In the genomic region with DNA sequence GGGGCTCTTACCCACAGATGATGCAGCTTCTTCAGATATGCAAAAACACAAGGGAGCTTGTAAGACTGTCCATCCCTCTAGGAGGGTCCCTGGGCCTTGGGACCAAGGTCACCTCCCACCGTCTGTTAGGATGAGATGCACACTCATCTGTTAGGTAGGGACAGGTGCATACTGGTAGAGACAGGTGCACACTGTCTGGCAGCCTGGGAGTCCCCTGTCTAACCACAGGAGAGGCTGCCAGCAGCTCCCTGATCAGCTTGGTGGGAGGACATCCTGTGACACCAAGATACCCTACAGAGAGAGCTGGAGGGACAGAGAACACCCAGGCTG, we compare ENCODE assay signal across 2 cellular contexts.
TF ChIP-seq lines count a peak whose summit lies in the region.

No MANE protein-coding gene starts in this region.

TF ChIP-seq in SK-N-SH treated with all-trans-retinoic acid at 6 μM for 48 hours, 23 proteins besides CTCF, POLR2A, EP300 and RAD21:
- TF ChIP-seq PPARA (CRISPR knock-in tag; IDR thresholded peaks at IDR 0.05; ENCODE audit: borderline replicate concordance) (no peak), ZNF8 (CRISPR knock-in tag; IDR thresholded peaks at IDR 0.05) (no peak), TCF4 (CRISPR knock-in tag; IDR thresholded peaks at IDR 0.05; ENCODE audit: borderline replicate concordance) (no peak), RARB (CRISPR knock-in tag; IDR thresholded peaks at IDR 0.05) (no peak)
- TF ChIP-seq, protein P1, sequence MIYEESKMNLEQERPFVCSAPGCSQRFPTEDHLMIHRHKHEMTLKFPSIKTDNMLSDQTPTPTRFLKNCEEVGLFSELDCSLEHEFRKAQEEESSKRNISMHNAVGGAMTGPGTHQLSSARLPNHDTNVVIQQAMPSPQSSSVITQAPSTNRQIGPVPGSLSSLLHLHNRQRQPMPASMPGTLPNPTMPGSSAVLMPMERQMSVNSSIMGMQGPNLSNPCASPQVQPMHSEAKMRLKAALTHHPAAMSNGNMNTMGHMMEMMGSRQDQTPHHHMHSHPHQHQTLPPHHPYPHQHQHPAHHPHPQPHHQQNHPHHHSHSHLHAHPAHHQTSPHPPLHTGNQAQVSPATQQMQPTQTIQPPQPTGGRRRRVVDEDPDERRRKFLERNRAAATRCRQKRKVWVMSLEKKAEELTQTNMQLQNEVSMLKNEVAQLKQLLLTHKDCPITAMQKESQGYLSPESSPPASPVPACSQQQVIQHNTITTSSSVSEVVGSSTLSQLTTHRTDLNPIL (CRISPR knock-in tag; IDR thresholded peaks at IDR 0.05; ENCODE audit: low read depth): no peak
- TF ChIP-seq, protein P2, sequence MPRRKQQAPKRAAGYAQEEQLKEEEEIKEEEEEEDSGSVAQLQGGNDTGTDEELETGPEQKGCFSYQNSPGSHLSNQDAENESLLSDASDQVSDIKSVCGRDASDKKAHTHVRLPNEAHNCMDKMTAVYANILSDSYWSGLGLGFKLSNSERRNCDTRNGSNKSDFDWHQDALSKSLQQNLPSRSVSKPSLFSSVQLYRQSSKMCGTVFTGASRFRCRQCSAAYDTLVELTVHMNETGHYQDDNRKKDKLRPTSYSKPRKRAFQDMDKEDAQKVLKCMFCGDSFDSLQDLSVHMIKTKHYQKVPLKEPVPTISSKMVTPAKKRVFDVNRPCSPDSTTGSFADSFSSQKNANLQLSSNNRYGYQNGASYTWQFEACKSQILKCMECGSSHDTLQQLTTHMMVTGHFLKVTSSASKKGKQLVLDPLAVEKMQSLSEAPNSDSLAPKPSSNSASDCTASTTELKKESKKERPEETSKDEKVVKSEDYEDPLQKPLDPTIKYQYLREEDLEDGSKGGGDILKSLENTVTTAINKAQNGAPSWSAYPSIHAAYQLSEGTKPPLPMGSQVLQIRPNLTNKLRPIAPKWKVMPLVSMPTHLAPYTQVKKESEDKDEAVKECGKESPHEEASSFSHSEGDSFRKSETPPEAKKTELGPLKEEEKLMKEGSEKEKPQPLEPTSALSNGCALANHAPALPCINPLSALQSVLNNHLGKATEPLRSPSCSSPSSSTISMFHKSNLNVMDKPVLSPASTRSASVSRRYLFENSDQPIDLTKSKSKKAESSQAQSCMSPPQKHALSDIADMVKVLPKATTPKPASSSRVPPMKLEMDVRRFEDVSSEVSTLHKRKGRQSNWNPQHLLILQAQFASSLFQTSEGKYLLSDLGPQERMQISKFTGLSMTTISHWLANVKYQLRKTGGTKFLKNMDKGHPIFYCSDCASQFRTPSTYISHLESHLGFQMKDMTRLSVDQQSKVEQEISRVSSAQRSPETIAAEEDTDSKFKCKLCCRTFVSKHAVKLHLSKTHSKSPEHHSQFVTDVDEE (CRISPR knock-in tag; IDR thresholded peaks at IDR 0.05): no peak

TF ChIP-seq in SK-N-SH, 30 proteins besides CTCF, POLR2A, EP300 and RAD21:
- TF ChIP-seq, protein P3, sequence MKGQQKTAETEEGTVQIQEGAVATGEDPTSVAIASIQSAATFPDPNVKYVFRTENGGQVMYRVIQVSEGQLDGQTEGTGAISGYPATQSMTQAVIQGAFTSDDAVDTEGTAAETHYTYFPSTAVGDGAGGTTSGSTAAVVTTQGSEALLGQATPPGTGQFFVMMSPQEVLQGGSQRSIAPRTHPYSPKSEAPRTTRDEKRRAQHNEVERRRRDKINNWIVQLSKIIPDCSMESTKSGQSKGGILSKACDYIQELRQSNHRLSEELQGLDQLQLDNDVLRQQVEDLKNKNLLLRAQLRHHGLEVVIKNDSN (IDR thresholded peaks at IDR 0.05; ENCODE audit: borderline replicate concordance, low read depth): no peak
- TF ChIP-seq NRF1 (IDR thresholded peaks at IDR 0.05; ENCODE audit: low read depth, low read length) (no peak), FOSL2 (IDR thresholded peaks at IDR 0.05; ENCODE audit: borderline replicate concordance, low read depth) (no peak), SIN3A (IDR thresholded peaks at IDR 0.05; ENCODE audit: borderline replicate concordance, low read depth, low read length) (no peak), RXRA (IDR thresholded peaks at IDR 0.05; ENCODE audit: borderline replicate concordance, low read depth) (no peak), MEF2A (IDR thresholded peaks at IDR 0.05; ENCODE audit: borderline replicate concordance, low read depth) (no peak), YY1 (IDR thresholded peaks at IDR 0.05; ENCODE audit: low read depth) (no peak), EZH2phosphoT487 (IDR thresholded peaks at IDR 0.05; ENCODE audit: borderline replicate concordance, low read depth) (no peak), TCF12 (IDR thresholded peaks at IDR 0.05) (no peak), GABPA (IDR thresholded peaks at IDR 0.05; ENCODE audit: low read depth) (no peak)
- TF ChIP-seq, protein P4, sequence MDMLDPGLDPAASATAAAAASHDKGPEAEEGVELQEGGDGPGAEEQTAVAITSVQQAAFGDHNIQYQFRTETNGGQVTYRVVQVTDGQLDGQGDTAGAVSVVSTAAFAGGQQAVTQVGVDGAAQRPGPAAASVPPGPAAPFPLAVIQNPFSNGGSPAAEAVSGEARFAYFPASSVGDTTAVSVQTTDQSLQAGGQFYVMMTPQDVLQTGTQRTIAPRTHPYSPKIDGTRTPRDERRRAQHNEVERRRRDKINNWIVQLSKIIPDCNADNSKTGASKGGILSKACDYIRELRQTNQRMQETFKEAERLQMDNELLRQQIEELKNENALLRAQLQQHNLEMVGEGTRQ (IDR thresholded peaks at IDR 0.05; ENCODE audit: borderline replicate concordance, low read depth, low read length): no peak
- TF ChIP-seq, protein P5, sequence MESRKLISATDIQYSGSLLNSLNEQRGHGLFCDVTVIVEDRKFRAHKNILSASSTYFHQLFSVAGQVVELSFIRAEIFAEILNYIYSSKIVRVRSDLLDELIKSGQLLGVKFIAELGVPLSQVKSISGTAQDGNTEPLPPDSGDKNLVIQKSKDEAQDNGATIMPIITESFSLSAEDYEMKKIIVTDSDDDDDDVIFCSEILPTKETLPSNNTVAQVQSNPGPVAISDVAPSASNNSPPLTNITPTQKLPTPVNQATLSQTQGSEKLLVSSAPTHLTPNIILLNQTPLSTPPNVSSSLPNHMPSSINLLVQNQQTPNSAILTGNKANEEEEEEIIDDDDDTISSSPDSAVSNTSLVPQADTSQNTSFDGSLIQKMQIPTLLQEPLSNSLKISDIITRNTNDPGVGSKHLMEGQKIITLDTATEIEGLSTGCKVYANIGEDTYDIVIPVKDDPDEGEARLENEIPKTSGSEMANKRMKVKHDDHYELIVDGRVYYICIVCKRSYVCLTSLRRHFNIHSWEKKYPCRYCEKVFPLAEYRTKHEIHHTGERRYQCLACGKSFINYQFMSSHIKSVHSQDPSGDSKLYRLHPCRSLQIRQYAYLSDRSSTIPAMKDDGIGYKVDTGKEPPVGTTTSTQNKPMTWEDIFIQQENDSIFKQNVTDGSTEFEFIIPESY (IDR thresholded peaks at IDR 0.05; ENCODE audit: borderline replicate concordance, low read depth): no peak
